35 cellular contexts compared by ENCODE assay signal in genomic region chr16:30086291-30087140, GRCh38. TPM values are rescaled to one million over a fixed set of nuclear protein-coding genes. Genes with fewer than 3 reads are reported as not detected.
DNase-seq lines count a peak whose midpoint lies in the region; ATAC-seq, FAIRE-seq and TF ChIP-seq lines count a peak whose summit lies in the region.
"Had no signal": no experiment of that assay in that cellular context is flagged by ENCODE, and none has a peak within 500 bp of the region (broad histone marks: within the 10 kb centered on the region; RNA-seq: fewer than 3 reads in every experiment).

No MANE protein-coding gene starts in this region.

- peaks cover 6% of the 10 kb centered on the region; the same call in 1 of the 2 replicates for H3K23me2 ChIP-seq in H1 (ENCODE audit: low read depth, low read length)

- no peak overlapping the region for H3K4me2 ChIP-seq in H1 (ENCODE audit: insufficient read depth in 1 of 2, low read depth in 2 of 2, low read length in 2 of 2)
- H3K4me2 ChIP-seq: A549, hepatocyte had no signal

- H2BK20ac ChIP-seq in H1 (ENCODE audit: low read length), result no peak overlapping the region

- DNase-seq in right cardiac atrium (peak in 2 of 3 donors; percentile 51 to 53), left ventricle myocardium superior (no peak), H1 (ENCODE audit: low read depth in 1 of 2, low spot score in 2 of 2) (no peak), Caco-2 (no peak), mesothelial cell of epicardium (ENCODE audit: low spot score in 2 of 2, unreplicated experiment in 2 of 2) (no peak)
- DNase-seq in stimulated activated naive B cell treated with anti-CD40 and anti-IgM and Interleukin-4, amounts not matched to agents 10 μg/mL and 1 μg/mL and 100 μg/mL, for 72 hours, result no peak
- no peak for DNase-seq in stimulated activated CD4-positive, alpha-beta T cell treated with anti-CD3 and anti-CD28 coated beads, Interleukin-1b, Interleukin-23, amount 100 ng/mL, for 48 hours
- DNase-seq: activated CD4-positive, alpha-beta T cell treated with anti-CD3 and anti-CD28 coated beads, Interleukin-2, amount 50 U/mL, for 4 hours; activated CD4-positive, CD25-positive, alpha-beta regulatory T cell; AML-193; anterior cingulate cortex; effector CD4-positive, alpha-beta T cell; H7; Karpas-422; mammary epithelial cell; NCI-H1436; NCI-H2081 treated with DMSO at 0.1 percent for 48 hours; NCI-H2227 treated with DMSO at 0.1 percent for 48 hours; NCI-H526; nephron progenitor cell; NK-92 treated with Interleukin-12 subunit alpha and Interleukin-12 subunit beta, amount 100 ng/mL, for 24 hours; PC-3; tibial artery had no signal

- H3K4ac ChIP-seq in H1 (replicated peaks; ENCODE audit: insufficient read length, low read depth, low read length), result no peak overlapping the region

- POLR2A ChIA-PET in H1 (lab: Charles Lee; ENCODE audit: partially characterized antibody) (interaction anchor here (2.6 to 14.0 kb wide), 2 partner anchors 10 to 14 kb away, joined by 6 to 353 read pairs; partner anchors contain the start of genes ALDOA and PPP4C), Caco-2 (lab: Charles Lee) (interaction anchor here (0.6 to 1.1 kb wide), 2 partner anchors 21 to 34 kb away, joined by 3 to 4 read pairs; partner anchors contain the start of gene ALDOA)

- H3K4me3 Mint-ChIP-seq in IgD-negative memory B cell (peak overlapping the region in 3 of 4 donors; percentile 5 to 72 (median 17)), Caco-2 (ENCODE audit: unreplicated experiment) (no peak overlapping the region), mesothelial cell of epicardium (no peak overlapping the region)
- H3K4me3 Mint-ChIP-seq in stimulated activated naive B cell treated with anti-CD40 and anti-IgM and Interleukin-4, amounts not matched to agents 10 μg/mL and 1 μg/mL and 100 μg/mL, for 72 hours, result no peak overlapping the region
- H3K4me3 Mint-ChIP-seq: activated naive CD8-positive, alpha-beta T cell; nephron progenitor cell; T-helper 1 cell treated with Interleukin-12 subunit alpha and Interleukin-12 subunit beta and Interleukin-4 antibody, amounts not matched to agents 30 μg/mL and 1 μg/mL, for 36 hours had no signal

- no peak for TF ChIP-seq EP300 in H1 (IDR thresholded peaks at IDR 0.05; ENCODE audit: borderline replicate concordance in 1 of 2, low read depth in 2 of 2, low read length in 2 of 2)

- intact Hi-C loops in right cardiac atrium (cut with DNase I), result no loop called here
- intact Hi-C loops in left ventricle myocardium superior (cut with micrococcal nuclease), result no loop called here
- intact Hi-C loops in Caco-2 (cut with micrococcal nuclease; ENCODE audit: unreplicated experiment), result no loop called here

- no peak overlapping the region for H3K9ac ChIP-seq in H1 (replicated peaks in 1 of 4; ENCODE audit: extremely low read depth in 1 of 4, low read depth in 3 of 4, low read length in 3 of 4)

- no peak overlapping the region for H2AK5ac ChIP-seq in H1 (ENCODE audit: low read depth, low read length)

- peaks cover under 1 to 21% (median 16%) of the 10 kb centered on the region in 3 donors for H3K4me1 Mint-ChIP-seq in IgD-negative memory B cell
- H3K4me1 Mint-ChIP-seq in stimulated activated naive B cell treated with anti-CD40 and anti-IgM and Interleukin-4, amounts not matched to agents 10 μg/mL and 1 μg/mL and 100 μg/mL, for 72 hours, result peaks cover 6 to 15% of the 10 kb centered on the region in 2 donors
- no peaks in the 10 kb centered on the region for H3K4me1 Mint-ChIP-seq in Caco-2 (ENCODE audit: low read depth, unreplicated experiment)
- H3K4me1 Mint-ChIP-seq in mesothelial cell of epicardium, result peaks cover 8% of the 10 kb centered on the region

- no peak for TF ChIP-seq POLR2A in H1 (IDR thresholded peaks at IDR 0.05; ENCODE audit: control extremely low read depth in 1 of 2, low read depth in 2 of 2, low read length in 2 of 2)

- H3K36me3 ChIP-seq in H1 (ENCODE audit: control insufficient read depth in 2 of 4, insufficient read depth in 4 of 4, low read length in 3 of 4), result peaks cover 17 to 38% (median 26%) of the 10 kb centered on the region in 4 experiments
- H3K36me3 ChIP-seq in Caco-2 (ENCODE audit: control insufficient read depth, insufficient read depth, low read length), result no peaks in the 10 kb centered on the region; the same call in 1 of the 2 replicates

- CTCF ChIA-PET in H1 (lab: Charles Lee; ENCODE audit: partially characterized antibody), result interaction anchor here (1.2 to 7.7 kb wide), 2 partner anchors 26 to 55 kb away, joined by 3 to 90 read pairs; partner anchors contain the start of gene GDPD3
- CTCF ChIA-PET in Caco-2 (lab: Charles Lee), result no interaction called here

- H3K14ac ChIP-seq in H1 (ENCODE audit: insufficient read length), result no peak overlapping the region

- no peak overlapping the region for H3K23ac ChIP-seq in H1 (ENCODE audit: insufficient read length)

- no peak for FAIRE-seq in H1 (lab: Jason Lieb, UNC)
- FAIRE-seq: A549, pancreas, TTC549 had no signal

- no TSS peak for BruUV-seq in Caco-2 (replicated peaks; lab: Mats Ljungman, UMichigan)

- no peak overlapping the region for H3K18ac ChIP-seq in H1 (ENCODE audit: extremely low read depth, low read length)

- H4K5ac ChIP-seq in H1 (ENCODE audit: insufficient read length, low read depth, low read length), result no peak overlapping the region

- no peak for TF ChIP-seq RAD21 in H1 (IDR thresholded peaks at IDR 0.05 in 1 of 2, conservative IDR thresholded peaks at IDR 0.05 in 1 of 2; ENCODE audit: low read depth in 2 of 2, low read length in 2 of 2)

- TF ChIP-seq CTCF in H1 (IDR thresholded peaks at IDR 0.05; ENCODE audit: control extremely low read depth in 1 of 3, insufficient read depth in 1 of 3, low read depth in 1 of 3, low read length in 3 of 3), result no peak
- TF ChIP-seq CTCF in Caco-2 (IDR thresholded peaks at IDR 0.05; ENCODE audit: insufficient read depth in 1 of 2, low read depth in 1 of 2, low read length in 1 of 2, severe bottlenecking in 1 of 2, unreplicated experiment in 1 of 2), result no peak
- no peak for TF ChIP-seq CTCF in mesothelial cell of epicardium (IDR thresholded peaks at IDR 0.05; ENCODE audit: unreplicated experiment)

- H3K27me3 ChIP-seq in right cardiac atrium (ENCODE audit: control insufficient read depth, insufficient read depth), result no peaks in the 10 kb centered on the region
- peaks cover 0 to 3% (median 0%) of the 10 kb centered on the region in 4 experiments; a peak in 1 of 7 replicates for H3K27me3 ChIP-seq in H1 (replicated peaks in 1 of 4; ENCODE audit: control insufficient read depth in 3 of 4, extremely low read depth in 1 of 4, insufficient read depth in 3 of 4, low read length in 3 of 4)
- no peaks in the 10 kb centered on the region for H3K27me3 ChIP-seq in Caco-2 (replicated peaks; ENCODE audit: control insufficient read depth, insufficient read depth, low read length)
- H3K27me3 ChIP-seq: hepatocyte, pancreas, tibial artery had no signal

- H3K27ac ChIP-seq in right cardiac atrium (ENCODE audit: low read length), result no peak overlapping the region
- H3K27ac ChIP-seq in H1 (ENCODE audit: low read depth, low read length), result no peak overlapping the region
- H3K27ac ChIP-seq: A549, epithelial cell of prostate, hepatocyte, pancreas had no signal

- WGBS in right cardiac atrium, result 77% methylated on average over 27 of the region's 27 CpGs
- WGBS in H1 (ENCODE audit: extremely low coverage in 1 of 2, insufficient coverage in 1 of 2, insufficient read length in 1 of 2, insufficient replicate concordance in 2 of 2, low coverage in 1 of 2, low lambda C conversion rate in 2 of 2, missing lambda C conversion rate in 1 of 2), 2 experiments, result 94% methylated on average over 19 of the region's 27 CpGs; no CpG with 5 or more reads in 1 of the 2 experiments

- H4K20me1 ChIP-seq in H1 (replicated peaks in 1 of 2; ENCODE audit: control insufficient read depth in 1 of 2, insufficient read depth in 2 of 2, low read length in 2 of 2), result peaks cover 7 to 12% of the 10 kb centered on the region in 2 experiments

- no peak for ATAC-seq in right cardiac atrium
- no peak for ATAC-seq in left ventricle myocardium superior
- ATAC-seq in stimulated activated naive B cell treated with anti-CD40 and anti-IgM and Interleukin-4, amounts not matched to agents 10 μg/mL and 1 μg/mL and 100 μg/mL, for 72 hours (replicated peaks), result no peak
- ATAC-seq: A549, PC-3, SK-N-SH treated with all-trans-retinoic acid at 6 μM for 48 hours had no signal

- H3K79me1 ChIP-seq in H1 (ENCODE audit: low read depth, low read length), result no peaks in the 10 kb centered on the region; the same call in 1 of the 2 replicates

- no peak overlapping the region for H2BK15ac ChIP-seq in H1 (ENCODE audit: low read length)

- H4K8ac ChIP-seq in H1 (ENCODE audit: extremely low read depth, insufficient read depth, low read length), result peak overlapping the region; percentile 15; the same call in 1 of the 2 replicates

- H3K9me3 ChIP-seq in right cardiac atrium (ENCODE audit: control insufficient read depth, low read length) (no peaks in the 10 kb centered on the region), H1 (ENCODE audit: insufficient read depth in 2 of 2, low read depth in 1 of 2, low read length in 1 of 2) (no peaks in the 10 kb centered on the region), Caco-2 (no peaks in the 10 kb centered on the region)
- H3K9me3 ChIP-seq: A549, pancreas, tibial artery had no signal

- H2BK12ac ChIP-seq in H1 (ENCODE audit: low read depth, low read length), result no peak overlapping the region

- no peak overlapping the region for H3K56ac ChIP-seq in H1 (replicated peaks; ENCODE audit: insufficient read length, low read depth, low read length)

- H3K4me3 ChIP-seq in right cardiac atrium (ENCODE audit: low read length), result no peak overlapping the region
- H3K4me3 ChIP-seq in H1 (ENCODE audit: extremely low read depth in 1 of 4, insufficient read depth in 2 of 4, low read depth in 3 of 4, low read length in 4 of 4), result no peak overlapping the region
- H3K4me3 ChIP-seq in Caco-2 (ENCODE audit: low read depth, low read length), result no peak overlapping the region
- H3K4me3 ChIP-seq: A549, hepatocyte, pancreas, skin epidermis, tibial artery had no signal

- no peak overlapping the region for H2BK120ac ChIP-seq in H1 (replicated peaks; ENCODE audit: low read depth, low read length)

- H3K27me3 Mint-ChIP-seq in IgD-negative memory B cell, result no peaks in the 10 kb centered on the region
- H3K27me3 Mint-ChIP-seq in stimulated activated naive B cell treated with anti-CD40 and anti-IgM and Interleukin-4, amounts not matched to agents 10 μg/mL and 1 μg/mL and 100 μg/mL, for 72 hours, result no peaks in the 10 kb centered on the region
- H3K27me3 Mint-ChIP-seq in Caco-2 (ENCODE audit: insufficient read depth, unreplicated experiment), result no peaks in the 10 kb centered on the region
- H3K27me3 Mint-ChIP-seq in mesothelial cell of epicardium (ENCODE audit: low read depth), result no peaks in the 10 kb centered on the region
- H3K27me3 Mint-ChIP-seq: activated naive CD8-positive, alpha-beta T cell had no signal

- no peaks in the 10 kb centered on the region for H3K79me2 ChIP-seq in H1 (ENCODE audit: control insufficient read depth in 1 of 2, insufficient read depth in 2 of 2, low read length in 2 of 2)

- H3K4me1 ChIP-seq in right cardiac atrium (ENCODE audit: control insufficient read depth, insufficient read depth, low read length) (no peaks in the 10 kb centered on the region), H1 (replicated peaks in 1 of 4; ENCODE audit: control insufficient read depth in 3 of 4, insufficient read depth in 4 of 4, low read length in 3 of 4) (peaks cover 0 to 4% (median 0%) of the 10 kb centered on the region in 4 experiments; a peak in 3 of 7 replicates), Caco-2 (peaks cover 6% of the 10 kb centered on the region)
- H3K4me1 ChIP-seq: pancreas had no signal

- H2BK5ac ChIP-seq in H1 (ENCODE audit: low read depth, low read length), result no peak overlapping the region

- H3K36me3 Mint-ChIP-seq in IgD-negative memory B cell, result no peaks in the 10 kb centered on the region
- peaks cover 37 to 40% of the 10 kb centered on the region in 2 donors for H3K36me3 Mint-ChIP-seq in stimulated activated naive B cell treated with anti-CD40 and anti-IgM and Interleukin-4, amounts not matched to agents 10 μg/mL and 1 μg/mL and 100 μg/mL, for 72 hours
- peaks cover 52% of the 10 kb centered on the region for H3K36me3 Mint-ChIP-seq in Caco-2 (ENCODE audit: insufficient read depth, unreplicated experiment)
- peaks cover 21% of the 10 kb centered on the region for H3K36me3 Mint-ChIP-seq in mesothelial cell of epicardium

- H3K9me3 Mint-ChIP-seq in IgD-negative memory B cell (no peaks in the 10 kb centered on the region), Caco-2 (ENCODE audit: unreplicated experiment) (no peaks in the 10 kb centered on the region), mesothelial cell of epicardium (no peaks in the 10 kb centered on the region)
- peaks cover 0 to 2% of the 10 kb centered on the region in 2 donors for H3K9me3 Mint-ChIP-seq in stimulated activated naive B cell treated with anti-CD40 and anti-IgM and Interleukin-4, amounts not matched to agents 10 μg/mL and 1 μg/mL and 100 μg/mL, for 72 hours
- H3K9me3 Mint-ChIP-seq: activated T-helper 2 cell treated with anti-CD3 and anti-CD28 coated beads, Interferon-gamma antibody, Interleukin-2, Interleukin-4, amounts not matched to agents 10 μg/mL and 5 μg/mL and 100 μg/mL, durations not matched to agents 14 hours and 24 hours and 36 hours; nephron progenitor cell; T-helper 1 cell treated with Interleukin-12 subunit alpha and Interleukin-12 subunit beta and Interleukin-4 antibody, amounts not matched to agents 30 μg/mL and 1 μg/mL, for 36 hours had no signal

- H2AFZ ChIP-seq in H1 (ENCODE audit: low read length), result no peak overlapping the region
- H2AFZ ChIP-seq: hepatocyte had no signal

- H3K27ac Mint-ChIP-seq in IgD-negative memory B cell (peak overlapping the region; percentile 35 to 68 (median 67)), Caco-2 (ENCODE audit: unreplicated experiment) (no peak overlapping the region), mesothelial cell of epicardium (no peak overlapping the region)
- H3K27ac Mint-ChIP-seq in stimulated activated naive B cell treated with anti-CD40 and anti-IgM and Interleukin-4, amounts not matched to agents 10 μg/mL and 1 μg/mL and 100 μg/mL, for 72 hours, result peak overlapping the region; percentile 56
- H3K27ac Mint-ChIP-seq: activated naive CD8-positive, alpha-beta T cell; activated T-helper 2 cell treated with anti-CD3 and anti-CD28 coated beads, Interferon-gamma antibody, Interleukin-2, Interleukin-4, amounts not matched to agents 10 μg/mL and 5 μg/mL and 100 μg/mL, durations not matched to agents 14 hours and 24 hours and 36 hours had no signal

- H4K91ac ChIP-seq in H1 (replicated peaks; ENCODE audit: insufficient read length, low read length), result no peak overlapping the region

RNA-seq across cellular contexts. Expression of gene TBX6, which starts 5.2 kb away (rescaled TPM):
- total RNA-seq in right cardiac atrium, result 1 to 10 TPM in 2 of 4 donors, under 1 TPM in 2; 0.67 to 1.2 (median 1.0) TPM
- polyA plus RNA-seq in right cardiac atrium, result 0.93 TPM
- total RNA-seq in left ventricle myocardium superior, result 0.79 TPM
- polyA plus RNA-seq in IgD-negative memory B cell, result not detected
- 2.3 and 2.8 TPM in 2 replicates for total RNA-seq in H1 (2021; fragmentation: NEBNext Ultra II Directional; extraction: Animal tissue kit (Norgen Biotek cat#: 25700))
- polyA plus RNA-seq in H1 (2011; rRNA removed), result 2.2 and 3.6 TPM in 2 replicates
- polyA plus RNA-seq in H1 (2011; cell fraction: cytosol; rRNA removed), result 1.5 TPM
- 4.9 TPM for polyA plus RNA-seq in H1 (2011; cell fraction: nucleus; rRNA removed)
- polyA plus RNA-seq in H1 (2012, experiment 1 of 2), result 2.1 to 4.8 TPM (median 3.4 TPM) in 4 replicates
- polyA plus RNA-seq in H1 (2012, experiment 2 of 2), result 3.3 TPM
- polyA plus RNA-seq in H1 (2013, experiment 1 of 2), result 2.4 TPM
- 2.0 TPM for polyA plus RNA-seq in H1 (2013, experiment 2 of 2)
- polyA minus RNA-seq in H1 (2011; rRNA and poly(A)+ RNA removed), result 0.20 and 0.44 TPM in 2 replicates
- 1.6 TPM for polyA minus RNA-seq in H1 (2011; cell fraction: cytosol; rRNA and poly(A)+ RNA removed)
- polyA minus RNA-seq in H1 (2011; cell fraction: nucleus; rRNA and poly(A)+ RNA removed), result 1.8 TPM
- 1.1 and 1.6 TPM in 2 replicates for total RNA-seq in Caco-2 (2022)
- 2.3 to 2.7 TPM (median 2.4 TPM) in 3 replicates for total RNA-seq in mesothelial cell of epicardium
- total RNA-seq: G401 had no signal

RNA-seq across cellular contexts. Expression of gene YPEL3, which starts 9.5 kb away (rescaled TPM):
- total RNA-seq in right cardiac atrium (10 to 100 TPM; 54.4 to 79.2 (median 71.2) TPM), left ventricle myocardium superior (66.0 TPM), Caco-2 (2022) (24.4 and 26.3 TPM in 2 replicates), mesothelial cell of epicardium (34.5 to 45.0 TPM (median 36.9 TPM) in 3 replicates)
- polyA plus RNA-seq in right cardiac atrium (118 TPM), IgD-negative memory B cell (362 TPM), H1 (2011; rRNA removed) (53.3 and 91.8 TPM in 2 replicates)
- total RNA-seq in H1 (2021; fragmentation: NEBNext Ultra II Directional; extraction: Animal tissue kit (Norgen Biotek cat#: 25700)), result 40.3 and 43.2 TPM in 2 replicates
- polyA plus RNA-seq in H1 (2011; cell fraction: cytosol; rRNA removed), result 49.2 TPM
- 126 TPM for polyA plus RNA-seq in H1 (2011; cell fraction: nucleus; rRNA removed)
- polyA plus RNA-seq in H1 (2012, experiment 1 of 2), result 53.5 to 72.5 TPM (median 65.8 TPM) in 4 replicates
- polyA plus RNA-seq in H1 (2012, experiment 2 of 2), result 62.9 TPM
- polyA plus RNA-seq in H1 (2013, experiment 1 of 2), result 35.3 TPM
- polyA plus RNA-seq in H1 (2013, experiment 2 of 2), result 36.6 TPM
- polyA minus RNA-seq in H1 (2011; rRNA and poly(A)+ RNA removed), result 10.7 and 15.9 TPM in 2 replicates
- polyA minus RNA-seq in H1 (2011; cell fraction: cytosol; rRNA and poly(A)+ RNA removed), result 17.5 TPM
- polyA minus RNA-seq in H1 (2011; cell fraction: nucleus; rRNA and poly(A)+ RNA removed), result 27.2 TPM
- total RNA-seq: G401 had no signal

RNA-seq across cellular contexts. Expression of gene PPP4C, which starts 10.7 kb away (rescaled TPM):
- total RNA-seq in right cardiac atrium, result 10 to 100 TPM; 31.3 to 40.8 (median 36.0) TPM
- 51.8 TPM for polyA plus RNA-seq in right cardiac atrium
- total RNA-seq in left ventricle myocardium superior, result 33.1 TPM
- 187 TPM for polyA plus RNA-seq in IgD-negative memory B cell
- 148 TPM in 2 replicates for total RNA-seq in H1 (2021; fragmentation: NEBNext Ultra II Directional; extraction: Animal tissue kit (Norgen Biotek cat#: 25700))
- polyA plus RNA-seq in H1 (2011; rRNA removed), result 298 and 355 TPM in 2 replicates
- 266 TPM for polyA plus RNA-seq in H1 (2011; cell fraction: cytosol; rRNA removed)
- 241 TPM for polyA plus RNA-seq in H1 (2011; cell fraction: nucleus; rRNA removed)
- 134 to 209 TPM (median 190 TPM) in 4 replicates for polyA plus RNA-seq in H1 (2012, experiment 1 of 2)
- 229 TPM for polyA plus RNA-seq in H1 (2012, experiment 2 of 2)
- polyA plus RNA-seq in H1 (2013, experiment 1 of 2), result 96.9 TPM
- polyA plus RNA-seq in H1 (2013, experiment 2 of 2), result 101 TPM
- polyA minus RNA-seq in H1 (2011; rRNA and poly(A)+ RNA removed), result 329 and 355 TPM in 2 replicates
- 125 TPM for polyA minus RNA-seq in H1 (2011; cell fraction: cytosol; rRNA and poly(A)+ RNA removed)
- 62.4 TPM for polyA minus RNA-seq in H1 (2011; cell fraction: nucleus; rRNA and poly(A)+ RNA removed)
- total RNA-seq in Caco-2 (2022), result 130 and 134 TPM in 2 replicates
- 102 to 107 TPM (median 105 TPM) in 3 replicates for total RNA-seq in mesothelial cell of epicardium

RNA-seq across cellular contexts. Expression of gene ALDOA, which starts 21.0 kb away (rescaled TPM):
- 1,000 to 10,000 TPM; 2,625 to 3,581 (median 3,363) TPM for total RNA-seq in right cardiac atrium
- polyA plus RNA-seq in right cardiac atrium, result 3,115 TPM
- 4,258 TPM for total RNA-seq in left ventricle myocardium superior
- 884 TPM for polyA plus RNA-seq in IgD-negative memory B cell
- total RNA-seq in H1 (2021; fragmentation: NEBNext Ultra II Directional; extraction: Animal tissue kit (Norgen Biotek cat#: 25700)), result 1,083 and 1,146 TPM in 2 replicates
- polyA plus RNA-seq in H1 (2011; rRNA removed), result 1,072 and 1,397 TPM in 2 replicates
- polyA plus RNA-seq in H1 (2011; cell fraction: cytosol; rRNA removed), result 884 TPM
- 1,022 TPM for polyA plus RNA-seq in H1 (2011; cell fraction: nucleus; rRNA removed)
- polyA plus RNA-seq in H1 (2012, experiment 1 of 2), result 986 to 1,460 TPM (median 1,381 TPM) in 4 replicates
- 2,176 TPM for polyA plus RNA-seq in H1 (2012, experiment 2 of 2)
- polyA plus RNA-seq in H1 (2013, experiment 1 of 2), result 777 TPM
- polyA plus RNA-seq in H1 (2013, experiment 2 of 2), result 779 TPM
- 753 and 900 TPM in 2 replicates for polyA minus RNA-seq in H1 (2011; rRNA and poly(A)+ RNA removed)
- polyA minus RNA-seq in H1 (2011; cell fraction: cytosol; rRNA and poly(A)+ RNA removed), result 734 TPM
- 382 TPM for polyA minus RNA-seq in H1 (2011; cell fraction: nucleus; rRNA and poly(A)+ RNA removed)
- total RNA-seq in Caco-2 (2022), result 675 and 802 TPM in 2 replicates
- total RNA-seq in mesothelial cell of epicardium, result 613 to 624 TPM (median 618 TPM) in 3 replicates

RNA-seq across cellular contexts. Expression of gene GDPD3, which starts 26.8 kb away (rescaled TPM):
- total RNA-seq in right cardiac atrium (1 to 10 TPM; 1.3 to 3.7 (median 3.2) TPM), left ventricle myocardium superior (2.0 TPM), Caco-2 (2022) (5.8 and 8.4 TPM in 2 replicates), mesothelial cell of epicardium (10.7 to 11.1 TPM (median 10.8 TPM) in 3 replicates)
- polyA plus RNA-seq in right cardiac atrium (2.6 TPM), IgD-negative memory B cell (not detected), H1 (2011; rRNA removed) (0.20 and 0.30 TPM in 2 replicates)
- 1.5 TPM in 1 of 2 replicates, not detected in the other for total RNA-seq in H1 (2021; fragmentation: NEBNext Ultra II Directional; extraction: Animal tissue kit (Norgen Biotek cat#: 25700))
- 0.35 TPM for polyA plus RNA-seq in H1 (2011; cell fraction: cytosol; rRNA removed)
- polyA plus RNA-seq in H1 (2011; cell fraction: nucleus; rRNA removed), result 1.7 TPM
- 1.9 to 4.0 TPM (median 2.5 TPM) in 4 replicates for polyA plus RNA-seq in H1 (2012, experiment 1 of 2)
- 0.29 TPM for polyA plus RNA-seq in H1 (2012, experiment 2 of 2)
- polyA plus RNA-seq in H1 (2013, experiment 1 of 2), result 1.3 TPM
- polyA plus RNA-seq in H1 (2013, experiment 2 of 2), result 1.7 TPM
- polyA minus RNA-seq in H1 (2011; rRNA and poly(A)+ RNA removed), result not detected in 2 replicates
- polyA minus RNA-seq in H1 (2011; cell fraction: cytosol; rRNA and poly(A)+ RNA removed), result not detected
- not detected for polyA minus RNA-seq in H1 (2011; cell fraction: nucleus; rRNA and poly(A)+ RNA removed)
- total RNA-seq: G401 had no signal

Comparison
In these comparisons a context has a peak if more than half of its experiments do, and no peak if none do; other contexts are left out.
1. DNase-seq: peak in right cardiac atrium (2 of 3); none in left ventricle myocardium superior (single experiment), H1 (0 of 2), stimulated activated naive B cell treated with anti-CD40 and anti-IgM and Interleukin-4, amounts not matched to agents 10 μg/mL and 1 μg/mL and 100 μg/mL, for 72 hours (single experiment), stimulated activated CD4-positive, alpha-beta T cell treated with anti-CD3 and anti-CD28 coated beads, Interleukin-1b, Interleukin-23, amount 100 ng/mL, for 48 hours (single experiment), Caco-2 (0 of 2) and mesothelial cell of epicardium (0 of 2).
2. H3K27ac Mint-ChIP-seq: peak in IgD-negative memory B cell (3 of 3) and stimulated activated naive B cell treated with anti-CD40 and anti-IgM and Interleukin-4, amounts not matched to agents 10 μg/mL and 1 μg/mL and 100 μg/mL, for 72 hours (single experiment); none in Caco-2 (single experiment) and mesothelial cell of epicardium (single experiment).
3. H3K4me3 Mint-ChIP-seq: peak in IgD-negative memory B cell (3 of 4); none in stimulated activated naive B cell treated with anti-CD40 and anti-IgM and Interleukin-4, amounts not matched to agents 10 μg/mL and 1 μg/mL and 100 μg/mL, for 72 hours (0 of 2), Caco-2 (single experiment) and mesothelial cell of epicardium (single experiment).